In genomic region chr4:109506890-109507289, GRCh38 we compare ENCODE assay signal across 16 cellular contexts. TPM values are rescaled to one million over a fixed set of nuclear protein-coding genes. Genes with fewer than 3 reads are reported as not detected.
DNase-seq lines count a peak whose midpoint lies in the region; ATAC-seq and TF ChIP-seq lines count a peak whose summit lies in the region.
"Had no signal": no experiment of that assay in that cellular context is flagged by ENCODE, and none has a peak within 500 bp of the region (broad histone marks: within the 10 kb centered on the region; RNA-seq: fewer than 3 reads in every experiment).

No MANE protein-coding gene starts in this region.

- H2AK9ac ChIP-seq in IMR-90 (replicated peaks; ENCODE audit: low read depth, low read length, poor library complexity) = no peak overlapping the region

- no peak overlapping the region for H3K4ac ChIP-seq in IMR-90 (ENCODE audit: low read depth, low read length)

- H2AK5ac ChIP-seq in IMR-90 (ENCODE audit: low read depth, low read length) = no peak overlapping the region

- H3K56ac ChIP-seq in IMR-90 (ENCODE audit: extremely low read depth, insufficient read depth, low read length) = no peak overlapping the region

- H3K4me1 ChIP-seq in mammary epithelial cell (ENCODE audit: insufficient read depth, low read length) (no peaks in the 10 kb centered on the region), IMR-90 (ENCODE audit: control insufficient read depth, insufficient read depth, low read length) (0 out of 2 replicates have a peak, but pooled peaks cover 2% of the 10 kb centered on the region), right atrium auricular region (no peaks in the 10 kb centered on the region)
- H3K4me1 ChIP-seq: HAP-1 had no signal

- H3K23ac ChIP-seq in IMR-90 (ENCODE audit: low read depth, low read length) = no peak overlapping the region

- no peak overlapping the region for H3K4me3 Mint-ChIP-seq in MCF 10A (ENCODE audit: unreplicated experiment)
- H3K4me3 Mint-ChIP-seq: CD4-positive, CD25-positive, alpha-beta regulatory T cell; CD8-positive, alpha-beta memory T cell; HFFc6 had no signal

- peaks cover 5 to 8% of the 10 kb centered on the region in 2 experiments for H3K79me1 ChIP-seq in IMR-90 (ENCODE audit: low read depth in 1 of 2, low read length in 2 of 2)

- no peak overlapping the region for H2BK20ac ChIP-seq in IMR-90 (ENCODE audit: low read depth, low read length)

- no peak overlapping the region for H4K91ac ChIP-seq in IMR-90 (ENCODE audit: insufficient read depth, low read depth, low read length)

- POLR2A ChIA-PET in MCF 10A (lab: Yijun Ruan, JAX) = no interaction called here
- POLR2A ChIA-PET in IMR-90 (lab: Charles Lee; ENCODE audit: unreplicated experiment) = no interaction called here

- DNase-seq in MCF 10A (ENCODE audit: unreplicated experiment) (no peak), mammary epithelial cell (no peak), EH (ENCODE audit: low read depth) (peak; percentile 3), IMR-90 (peak; percentile 2), left lobe of liver (ENCODE audit: low spot score) (no peak), right atrium auricular region (ENCODE audit: low spot score) (no peak)
- DNase-seq: C1 segment of cervical spinal cord; CD4-positive, CD25-positive, alpha-beta regulatory T cell; CD8-positive, alpha-beta memory T cell; DMS 273 treated with DMSO at 0.1 percent for 48 hours; DMS79; GF-D8; GOT3; HFFc6 had no signal

- H4K8ac ChIP-seq in IMR-90 (ENCODE audit: low read depth in 2 of 2, low read length in 2 of 2) = no peak overlapping the region

- no peaks in the 10 kb centered on the region for H3K9me3 Mint-ChIP-seq in MCF 10A (ENCODE audit: unreplicated experiment)
- H3K9me3 Mint-ChIP-seq: CD4-positive, CD25-positive, alpha-beta regulatory T cell; CD8-positive, alpha-beta memory T cell; HFFc6 had no signal

- TF ChIP-seq CTCF in MCF 10A (IDR thresholded peaks at IDR 0.05; ENCODE audit: unreplicated experiment) = no peak
- no peak for TF ChIP-seq CTCF in mammary epithelial cell (conservative IDR thresholded peaks at IDR 0.05 in 1 of 2, IDR thresholded peaks at IDR 0.05 in 1 of 2; ENCODE audit: extremely low read depth in 1 of 2, insufficient read depth in 1 of 2, low read depth in 1 of 2, low read length in 2 of 2)
- no peak for TF ChIP-seq CTCF in IMR-90 (conservative IDR thresholded peaks at IDR 0.05; ENCODE audit: low read depth, low read length)
- TF ChIP-seq CTCF in right atrium auricular region (IDR thresholded peaks at IDR 0.05) = no peak

- H3K4me1 Mint-ChIP-seq in MCF 10A (ENCODE audit: insufficient read depth, unreplicated experiment) = no peaks in the 10 kb centered on the region

- in situ Hi-C loops in mammary epithelial cell (cut with MboI; ENCODE audit: low sequenced_read_pairs in 2 of 2) (no loop called here), IMR-90 (cut with MboI; ENCODE audit: low sequenced_read_pairs) (no loop called here)

- intact Hi-C loops in MCF 10A (cut with micrococcal nuclease) (no loop called here), mammary epithelial cell (cut with micrococcal nuclease) (no loop called here), IMR-90 (cut with micrococcal nuclease) (no loop called here)

- H2BK15ac ChIP-seq in IMR-90 (ENCODE audit: low read depth, low read length) = no peak overlapping the region

- H3K9ac ChIP-seq in mammary epithelial cell (ENCODE audit: insufficient read depth, low read length) = no peak overlapping the region
- no peak overlapping the region for H3K9ac ChIP-seq in IMR-90 (ENCODE audit: low read depth, low read length)

- no peak overlapping the region for H3K14ac ChIP-seq in IMR-90 (replicated peaks; ENCODE audit: low read depth, low read length)

- H3K4me2 ChIP-seq in mammary epithelial cell (ENCODE audit: insufficient read depth, low read depth, low read length) = no peak overlapping the region
- H3K4me2 ChIP-seq in IMR-90 (ENCODE audit: low read depth, low read length) = no peak overlapping the region

- no peak overlapping the region for H2BK5ac ChIP-seq in IMR-90 (ENCODE audit: low read depth, low read length, poor library complexity, severe bottlenecking)

- dilution Hi-C loops in mammary epithelial cell (cut with HindIII; ENCODE audit: low sequenced_read_pairs) (no loop called here), IMR-90 (cut with HindIII; ENCODE audit: low sequenced_read_pairs, unreplicated experiment) (no loop called here)

- no peak overlapping the region for H4K5ac ChIP-seq in IMR-90 (ENCODE audit: low read depth, low read length)

- no peaks in the 10 kb centered on the region for H3K9me3 ChIP-seq in mammary epithelial cell (replicated peaks; ENCODE audit: insufficient read depth, low read length)
- H3K9me3 ChIP-seq in IMR-90 (ENCODE audit: control insufficient read depth, insufficient read depth, low read length) = no peaks in the 10 kb centered on the region
- H3K9me3 ChIP-seq in right atrium auricular region = no peaks in the 10 kb centered on the region
- H3K9me3 ChIP-seq: HAP-1 had no signal

- H3K79me2 ChIP-seq in mammary epithelial cell (ENCODE audit: insufficient read depth, low read length) = peaks cover 11% of the 10 kb centered on the region

- peaks cover 4% of the 10 kb centered on the region; the same call in 1 of the 2 replicates for H3K9me1 ChIP-seq in IMR-90 (ENCODE audit: insufficient read depth, low read length)

- H3K36me3 ChIP-seq in mammary epithelial cell (ENCODE audit: insufficient read depth, low read length) (peaks cover 24% of the 10 kb centered on the region), IMR-90 (ENCODE audit: control insufficient read depth, insufficient read depth, low read length) (peaks cover 19% of the 10 kb centered on the region), right atrium auricular region (peaks cover 41% of the 10 kb centered on the region)

- H3K27ac ChIP-seq in mammary epithelial cell (ENCODE audit: insufficient read depth, low read depth, low read length) (no peak overlapping the region), IMR-90 (ENCODE audit: insufficient read depth, low read length) (no peak overlapping the region), right atrium auricular region (no peak overlapping the region)

- no peak overlapping the region for H2AFZ ChIP-seq in mammary epithelial cell (ENCODE audit: low read depth, low read length)
- H2AFZ ChIP-seq in IMR-90 (replicated peaks; ENCODE audit: low read length, poor library complexity) = no peak overlapping the region

- no peak overlapping the region for H3K18ac ChIP-seq in IMR-90 (ENCODE audit: low read depth, low read length)

- no TSS peak for BruUV-seq in MCF 10A (replicated peaks; lab: Mats Ljungman, UMichigan)
- no TSS peak for BruUV-seq in mammary epithelial cell (replicated peaks; lab: Mats Ljungman, UMichigan)
- BruUV-seq in IMR-90 (replicated peaks; lab: Mats Ljungman, UMichigan) = no TSS peak

- no peak for TF ChIP-seq RAD21 in IMR-90 (IDR thresholded peaks at IDR 0.05; ENCODE audit: low read length)

- peak overlapping the region; percentile 57 for H3K27ac Mint-ChIP-seq in MCF 10A (ENCODE audit: low read depth, unreplicated experiment)
- H3K27ac Mint-ChIP-seq: CD4-positive, CD25-positive, alpha-beta regulatory T cell; HFFc6 had no signal

- no peak for TF ChIP-seq POLR2A in IMR-90 (IDR thresholded peaks at IDR 0.05; ENCODE audit: low read depth, low read length)

- no peak for ATAC-seq in IMR-90 (ENCODE audit: low read depth)
- peak; percentile 58 for ATAC-seq in left lobe of liver
- no peak for ATAC-seq in GM21529 (IDR thresholded peaks at IDR 0.05; ENCODE audit: unreplicated experiment)

- CTCF ChIA-PET in MCF 10A (lab: Yijun Ruan, JAX) (no interaction called here), mammary epithelial cell (lab: Charles Lee; ENCODE audit: low non-redundant PET) (no interaction called here), IMR-90 (lab: Yijun Ruan, JAX) (interaction anchor here (0.8 kb wide), 1 partner anchor 27 kb away, joined by 3 read pairs; no protein-coding TSS in a partner anchor)

- H3K27me3 Mint-ChIP-seq in MCF 10A (ENCODE audit: insufficient read depth, unreplicated experiment) = no peaks in the 10 kb centered on the region
- H3K27me3 Mint-ChIP-seq: CD4-positive, CD25-positive, alpha-beta regulatory T cell; CD8-positive, alpha-beta memory T cell had no signal

- no peaks in the 10 kb centered on the region for H3K27me3 ChIP-seq in mammary epithelial cell (ENCODE audit: insufficient read depth, low read length)
- H3K27me3 ChIP-seq in IMR-90 (ENCODE audit: control insufficient read depth, insufficient read depth, low read length) = no peaks in the 10 kb centered on the region
- no peaks in the 10 kb centered on the region for H3K27me3 ChIP-seq in right atrium auricular region

- H2BK120ac ChIP-seq in IMR-90 (ENCODE audit: low read depth, low read length) = no peak overlapping the region

- H3K4me3 ChIP-seq in mammary epithelial cell (replicated peaks in 1 of 3; ENCODE audit: insufficient read depth in 1 of 3, low read depth in 2 of 3, low read length in 3 of 3) (no peak overlapping the region), IMR-90 (ENCODE audit: insufficient read depth, low read depth, low read length) (no peak overlapping the region), right atrium auricular region (no peak overlapping the region)
- H3K4me3 ChIP-seq: HAP-1 had no signal

- H3K36me3 Mint-ChIP-seq in MCF 10A (ENCODE audit: insufficient read depth, unreplicated experiment) = peaks cover 53% of the 10 kb centered on the region

- no peaks in the 10 kb centered on the region for H4K20me1 ChIP-seq in mammary epithelial cell (ENCODE audit: insufficient read depth, low read length)
- no peaks in the 10 kb centered on the region for H4K20me1 ChIP-seq in IMR-90 (ENCODE audit: insufficient read depth, low read length)

TF ChIP-seq in IMR-90, 13 proteins besides CTCF, POLR2A, EP300 and RAD21 (continues in another document):
- TF ChIP-seq RCOR1 (IDR thresholded peaks at IDR 0.05; ENCODE audit: insufficient replicate concordance, low read length) = no peak
- no peak for TF ChIP-seq SMC3 (IDR thresholded peaks at IDR 0.05; ENCODE audit: low read depth, low read length)
- TF ChIP-seq MAZ (IDR thresholded peaks at IDR 0.05; ENCODE audit: borderline replicate concordance, low read depth, low read length) = no peak
- TF ChIP-seq MAFK (IDR thresholded peaks at IDR 0.05; ENCODE audit: low read depth, low read length) = no peak
- TF ChIP-seq CEBPB (IDR thresholded peaks at IDR 0.05; ENCODE audit: low read depth, low read length) = no peak

RNA-seq across cellular contexts. Expression of gene MCUB, which starts 53.2 kb away (rescaled TPM):
- total RNA-seq in MCF 10A (2022) (11.0 and 16.3 TPM in 2 replicates), mammary epithelial cell (10 to 100 TPM in 1 of 2 donors, 1 to 10 TPM in 1; 8.3 to 20.3 TPM), IMR-90 (2012; rRNA removed) (20.4 and 21.4 TPM in 2 replicates), left lobe of liver (1.8 TPM), right atrium auricular region (10 to 100 TPM; 25.0 to 28.1 TPM)
- polyA plus RNA-seq in mammary epithelial cell (27.6 TPM), IMR-90 (2012; rRNA removed) (18.5 and 22.9 TPM in 2 replicates)
- polyA minus RNA-seq in mammary epithelial cell = 11.5 TPM
- 25.4 and 60.0 TPM in 2 replicates for polyA plus RNA-seq in IMR-90 (2012; cell fraction: cytosol; rRNA removed)
- polyA plus RNA-seq in IMR-90 (2012; cell fraction: nucleus; rRNA removed; ENCODE audit: low replicate concordance) = 24.6 and 28.2 TPM in 2 replicates

Comparison
In these comparisons a context has a peak if more than half of its experiments do, and no peak if none do; other contexts are left out.
1. DNase-seq: peak in EH (single experiment) and IMR-90 (single experiment); none in MCF 10A (single experiment), mammary epithelial cell (single experiment), left lobe of liver (single experiment) and right atrium auricular region (single experiment).